Comparison of ENCODE assay signal across 7 cellular contexts in the genomic region with DNA sequence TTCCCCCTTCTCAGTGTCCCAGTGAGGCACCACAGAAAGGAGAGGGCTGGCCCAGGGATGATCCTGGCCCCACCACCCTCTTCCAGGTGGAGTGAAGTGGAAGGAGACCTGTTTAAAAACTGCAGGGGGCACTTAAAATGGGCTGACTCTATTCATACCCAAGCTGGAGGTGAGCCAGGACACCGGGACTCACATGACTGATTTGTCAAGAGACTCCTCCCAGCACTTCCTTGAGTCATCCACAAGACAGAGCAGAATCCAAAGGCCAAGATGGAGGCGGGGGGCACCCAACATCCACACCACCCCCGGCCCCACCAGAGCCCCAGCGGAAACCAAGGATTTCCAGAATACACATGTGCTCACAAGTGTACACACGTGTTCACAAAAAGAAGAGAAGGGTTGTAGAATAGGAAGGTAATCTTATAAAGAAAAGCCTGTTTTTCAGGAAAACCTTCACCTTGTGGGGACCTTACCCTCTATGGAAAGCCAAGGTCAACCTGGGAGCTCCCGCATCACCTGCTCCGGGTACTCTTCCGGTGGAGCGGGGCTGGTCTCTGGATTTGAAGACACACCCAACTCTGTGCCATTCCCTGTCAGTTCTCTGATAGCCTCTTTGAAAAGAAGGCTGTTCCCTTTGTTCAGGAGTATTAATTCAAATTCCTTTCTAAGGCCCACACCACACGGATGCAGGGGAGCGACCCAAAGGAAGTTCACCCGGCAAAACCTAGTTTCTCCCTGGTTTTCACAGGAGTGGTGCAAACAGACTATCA. TPM values are rescaled to one million over a fixed set of nuclear protein-coding genes. Genes with fewer than 3 reads are reported as not detected.
DNase-seq lines count a peak whose midpoint lies in the region; ATAC-seq and TF ChIP-seq lines count a peak whose summit lies in the region.

No MANE protein-coding gene starts in this region.

- peak overlapping the region; percentile 65 for H3K4me2 ChIP-seq in smooth muscle cell

- H3K9me3 Mint-ChIP-seq in T-cell: no peaks in the 10 kb centered on the region

- no peak overlapping the region for H3K4me3 Mint-ChIP-seq in T-cell

- peaks cover 0 to 25% (median 0%) of the 10 kb centered on the region in 3 donors for H3K4me1 Mint-ChIP-seq in T-cell

- POLR2A ChIA-PET in T-cell (lab: Charles Lee): no interaction called here

- ATAC-seq in left ventricle myocardium superior: no peak
- ATAC-seq in T-cell (replicated peaks in 1 of 4): no peak
- no peak for ATAC-seq in GM21381 (IDR thresholded peaks at IDR 0.05; ENCODE audit: unreplicated experiment)

- in situ Hi-C loops in SK-MEL-5 (cut with HindIII; ENCODE audit: low pct_unique_long_range_greater_than_20kb, low sequenced_read_pairs): no loop called here

- H3K79me2 ChIP-seq in smooth muscle cell (ENCODE audit: low read depth): peaks cover 89% of the 10 kb centered on the region

- H3K9me3 ChIP-seq in smooth muscle cell (replicated peaks; ENCODE audit: low read depth): no peaks in the 10 kb centered on the region

- peak overlapping the region; percentile 90 for H3K27ac ChIP-seq in smooth muscle cell (ENCODE audit: low read depth)

- H4K20me1 ChIP-seq in smooth muscle cell (ENCODE audit: low read depth): peaks cover 100% of the 10 kb centered on the region

- no peaks in the 10 kb centered on the region for H3K36me3 ChIP-seq in smooth muscle cell (ENCODE audit: low read depth)

- no peak overlapping the region for H2AFZ ChIP-seq in smooth muscle cell (ENCODE audit: low read depth)

- H3F3A ChIP-seq in smooth muscle cell (ENCODE audit: low read depth): peaks cover 25% of the 10 kb centered on the region

- 83% methylated on average over 12 of the region's 12 CpGs for WGBS in smooth muscle cell (ENCODE audit: low lambda C conversion rate)

- no peak for TF ChIP-seq CTCF in smooth muscle cell (IDR thresholded peaks at IDR 0.05; ENCODE audit: borderline replicate concordance, insufficient read depth, poor library complexity, severe bottlenecking)

- H3K4me1 ChIP-seq in smooth muscle cell (ENCODE audit: low read depth): peaks cover 56% of the 10 kb centered on the region

- H3K36me3 Mint-ChIP-seq in T-cell: no peaks in the 10 kb centered on the region

- CTCF ChIA-PET in T-cell (lab: Charles Lee): no interaction called here

- no peak overlapping the region for H3K4me3 ChIP-seq in smooth muscle cell

- no peak overlapping the region for H3K27ac Mint-ChIP-seq in T-cell

- intact Hi-C loops in left ventricle myocardium superior (cut with micrococcal nuclease): loop anchor here (10.0 kb wide), 1 partner anchor 65 kb away; no protein-coding TSS in a partner anchor

- peak overlapping the region; percentile 13 for H3K9ac ChIP-seq in smooth muscle cell (ENCODE audit: low read depth)

- DNase-seq in HUDEP-2 (lab: John Stamatoyannopoulos, UW; ENCODE audit: unreplicated experiment in 76 of 76) (peak in 72 of 76 experiments; percentile 13 to 83 (median 58)), SK-MEL-5 (ENCODE audit: low read depth, low spot score) (peak; percentile 42), left ventricle myocardium superior (peak; percentile 62), smooth muscle cell (lab: John Stamatoyannopoulos, UW; ENCODE audit: unreplicated experiment) (no peak), T-cell (no peak)
- DNase-seq in effector CD4-positive, alpha-beta T cell: no peak

- peaks cover 30 to 73% of the 10 kb centered on the region in 2 donors for H3K27me3 Mint-ChIP-seq in T-cell

- no peaks in the 10 kb centered on the region for H3K27me3 ChIP-seq in smooth muscle cell (ENCODE audit: low read depth)

RNA-seq across cellular contexts. Expression of gene CTBP2, which starts 10.9 kb away (rescaled TPM):
- total RNA-seq in SK-MEL-5 (2014; rRNA removed; shearing (Covaris generic)): 38.1 and 39.6 TPM in 2 replicates
- 45.9 and 46.9 TPM in 2 replicates for polyA plus RNA-seq in SK-MEL-5 (2015; cell fraction: cytosol; rRNA removed)
- 46.4 and 54.6 TPM in 2 replicates for polyA plus RNA-seq in SK-MEL-5 (2015; cell fraction: nucleus; rRNA removed)
- total RNA-seq in left ventricle myocardium superior (29.3 TPM), smooth muscle cell (38.6 and 49.9 TPM in 2 replicates), T-cell (1 to 10 TPM; 1.1 to 5.8 (median 3.1) TPM)
- 69.5 and 79.8 TPM in 2 replicates for polyA plus RNA-seq in smooth muscle cell

Comparison
In these comparisons a context has a peak if more than half of its experiments do, and no peak if none do; other contexts are left out.
1. DNase-seq: peak in HUDEP-2 (72 of 76), SK-MEL-5 (single experiment) and left ventricle myocardium superior (single experiment); none in smooth muscle cell (single experiment), T-cell (0 of 34) and effector CD4-positive, alpha-beta T cell (single experiment).